Comparison of ENCODE assay signal across 22 cellular contexts in genomic region chr11:109035261-109035660, GRCh38.
"Had no signal": no experiment of that assay in that cellular context is flagged by ENCODE, and none has a peak within 500 bp of the region (broad histone marks: within the 10 kb centered on the region; RNA-seq: fewer than 3 reads in every experiment).

No MANE protein-coding gene starts in this region.

- H3K4me3 Mint-ChIP-seq: IgD-negative memory B cell had no signal

- H3K4me1 Mint-ChIP-seq: IgD-negative memory B cell had no signal

- H3K36me3 ChIP-seq: SJSA1 had no signal

- H3K27ac Mint-ChIP-seq: IgD-negative memory B cell had no signal

- H3K4me2 ChIP-seq: KMS-11 had no signal

- H3K27me3 ChIP-seq: SJSA1 had no signal

- H3K27ac ChIP-seq: HL-60, KMS-11, SJSA1 had no signal

- H3K9me3 ChIP-seq: SJSA1 had no signal

- H3K4me3 ChIP-seq: K562, SJSA1 had no signal

- ATAC-seq: K562 had no signal

- H3K9ac ChIP-seq: KMS-11 had no signal

- H3K36me3 Mint-ChIP-seq: IgD-negative memory B cell had no signal

- FAIRE-seq: K562, RCC 7860 had no signal

- DNase-seq: Kasumi-1, NCI-H1092, NCI-H1105 treated with DMSO at 0.1 percent for 48 hours, NCI-H1417 treated with DMSO at 0.1 percent for 48 hours, NCI-H146, NCI-H1694 treated with DMSO at 0.1 percent for 48 hours, NCI-H1930, NCI-H2081, NCI-H2107, NCI-H2227 treated with DMSO at 0.1 percent for 48 hours, NCI-H524, NCI-H526 treated with DMSO at 0.1 percent for 48 hours, NCI-H774, Right ventricle myocardium superior, RPMI8226, SIG-M5 had no signal
